ENCODE assay signal across 22 cellular contexts in the genomic region with DNA sequence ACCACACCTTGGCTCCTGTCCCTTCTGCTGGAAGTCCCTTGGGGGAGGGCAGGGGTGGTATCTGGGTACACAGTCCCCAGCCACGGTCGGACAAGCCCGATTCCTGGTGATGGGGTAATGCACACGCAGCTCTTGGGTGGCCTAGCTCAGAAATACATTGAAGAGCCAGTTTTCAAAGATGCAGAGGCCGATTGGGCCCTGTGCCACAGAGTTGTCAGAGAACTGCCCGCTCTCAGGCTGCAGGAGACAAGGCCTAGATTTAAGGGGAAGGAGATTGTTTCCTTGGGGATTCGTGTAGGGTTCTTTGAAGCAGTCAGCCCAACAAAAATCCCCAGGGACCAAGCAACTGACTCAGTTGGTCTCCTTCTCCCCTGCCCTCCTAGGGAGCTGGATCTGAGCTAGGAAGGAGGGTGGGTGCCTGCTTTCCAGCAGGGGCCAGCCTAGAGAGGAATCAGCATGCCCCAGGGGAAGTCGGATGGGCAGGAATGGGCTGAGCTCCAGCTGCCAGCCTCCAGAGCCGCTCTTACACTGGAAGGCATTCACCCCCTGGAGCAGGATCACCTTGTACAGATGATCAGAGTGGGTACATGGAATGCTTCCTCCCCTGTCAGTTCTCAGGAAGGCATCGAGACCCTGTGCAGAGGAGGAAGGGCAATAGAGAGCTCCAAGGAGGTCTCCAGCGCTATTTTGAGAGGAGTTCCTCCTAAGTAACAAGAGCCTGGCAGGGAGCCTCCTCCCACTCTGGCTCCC. TPM values are rescaled to one million over a fixed set of nuclear protein-coding genes. Genes with fewer than 3 reads are reported as not detected.
DNase-seq lines count a peak whose midpoint lies in the region; ATAC-seq and TF ChIP-seq lines count a peak whose summit lies in the region.
"Had no signal": no experiment of that assay in that cellular context is flagged by ENCODE, and none has a peak within 500 bp of the region (broad histone marks: within the 10 kb centered on the region; RNA-seq: fewer than 3 reads in every experiment).

No MANE protein-coding gene starts in this region.

- POLR2A ChIA-PET in activated CD4-positive, alpha-beta T cell treated with anti-CD3 and anti-CD28 coated beads for 36 hours (lab: Charles Lee): interaction anchor here (0.6 kb wide), 1 partner anchor 242 kb away, joined by 4 read pairs; no protein-coding TSS in a partner anchor

- peaks cover 23% of the 10 kb centered on the region for H3K4me1 Mint-ChIP-seq in endodermal cell
- H3K4me1 Mint-ChIP-seq in activated CD4-positive, alpha-beta T cell treated with anti-CD3 and anti-CD28 coated beads for 36 hours: peaks cover 6% of the 10 kb centered on the region

- no peaks in the 10 kb centered on the region for H4K20me1 ChIP-seq in osteoblast (ENCODE audit: insufficient read depth, low read length)

- ATAC-seq in Right ventricle myocardium inferior: peak; percentile 9
- no peak for ATAC-seq in heart right ventricle
- no peak for ATAC-seq in activated CD4-positive, alpha-beta T cell treated with anti-CD3 and anti-CD28 coated beads for 36 hours
- no peak for ATAC-seq in GM19455 (IDR thresholded peaks at IDR 0.05; ENCODE audit: unreplicated experiment)

- H3K79me2 ChIP-seq in osteoblast (ENCODE audit: insufficient read depth, low read length): no peaks in the 10 kb centered on the region

- no peak for TF ChIP-seq CTCF in heart right ventricle (IDR thresholded peaks at IDR 0.05)
- TF ChIP-seq CTCF in endodermal cell (conservative IDR thresholded peaks at IDR 0.05): no peak
- TF ChIP-seq CTCF in osteoblast (IDR thresholded peaks at IDR 0.05; ENCODE audit: extremely low read depth, low read depth, low read length): no peak

- DNase-seq in Right ventricle myocardium inferior (ENCODE audit: missing footprints): peak; percentile 11
- DNase-seq in heart right ventricle: no peak
- DNase-seq in endodermal cell: no peak
- peak; percentile 83 for DNase-seq in osteoblast (ENCODE audit: insufficient read length, low spot score, missing footprints)
- no peak for DNase-seq in NCI-H2227 (lab: John Stamatoyannopoulos, UW; ENCODE audit: unreplicated experiment)
- DNase-seq in activated CD4-positive, alpha-beta T cell treated with anti-CD3 and anti-CD28 coated beads for 36 hours: no peak
- DNase-seq: anterior cingulate cortex, left cardiac atrium, NCI-H1048, NCI-H187, NCI-H2227 treated with DMSO at 0.1 percent for 48 hours, NCI-H774, T-helper 9 cell had no signal

- no peaks in the 10 kb centered on the region for H3K36me3 ChIP-seq in heart right ventricle
- no peaks in the 10 kb centered on the region for H3K36me3 ChIP-seq in HUES64 (ENCODE audit: insufficient read depth, low read length)
- no peaks in the 10 kb centered on the region for H3K36me3 ChIP-seq in endodermal cell (ENCODE audit: control insufficient read depth, insufficient read depth, low read length)
- no peaks in the 10 kb centered on the region for H3K36me3 ChIP-seq in osteoblast (ENCODE audit: insufficient read depth, low read length)
- H3K36me3 ChIP-seq: BLaER1 treated with 17β-estradiol and CSF1 and Interleukin-3, amounts not matched to agents 10 nM and 100 nM; suprapubic skin had no signal

- H2AFZ ChIP-seq in osteoblast (ENCODE audit: low read length): no peak overlapping the region

- no peak overlapping the region for H3K4me2 ChIP-seq in osteoblast (ENCODE audit: insufficient read depth, low read length)
- H3K4me2 ChIP-seq: BLaER1 treated with 17β-estradiol and CSF1 and Interleukin-3, amounts not matched to agents 10 nM and 100 nM; smooth muscle cell had no signal

- peaks cover 97% of the 10 kb centered on the region for H3K27me3 Mint-ChIP-seq in endodermal cell (ENCODE audit: insufficient read depth)
- peaks cover 63% of the 10 kb centered on the region for H3K27me3 Mint-ChIP-seq in activated CD4-positive, alpha-beta T cell treated with anti-CD3 and anti-CD28 coated beads for 36 hours

- peak overlapping the region; percentile 29 for H3K4me3 Mint-ChIP-seq in endodermal cell
- no peak overlapping the region for H3K4me3 Mint-ChIP-seq in activated CD4-positive, alpha-beta T cell treated with anti-CD3 and anti-CD28 coated beads for 36 hours
- H3K4me3 Mint-ChIP-seq: activated T-helper 1 cell treated with anti-CD3 and anti-CD28 coated beads, Interleukin-12 subunit alpha, Interleukin-12 subunit beta, Interleukin-2, Interleukin-4 antibody, amounts not matched to agents 30 ng/mL and 10 ng/mL and 1 ng/mL, durations not matched to agents 14 hours and 24 hours and 36 hours; memory B cell had no signal

- no peak overlapping the region for H3K4me3 ChIP-seq in heart right ventricle
- H3K4me3 ChIP-seq in HUES64 (ENCODE audit: low read length): peak overlapping the region; percentile 44
- H3K4me3 ChIP-seq in endodermal cell (ENCODE audit: low read length): peak overlapping the region; percentile 39
- H3K4me3 ChIP-seq in osteoblast (ENCODE audit: insufficient read depth, low read length): no peak overlapping the region
- H3K4me3 ChIP-seq: BLaER1 treated with 17β-estradiol and CSF1 and Interleukin-3, amounts not matched to agents 10 nM and 100 nM; smooth muscle cell; suprapubic skin had no signal

- H3K9me3 ChIP-seq in heart right ventricle: no peaks in the 10 kb centered on the region
- no peaks in the 10 kb centered on the region for H3K9me3 ChIP-seq in HUES64 (ENCODE audit: insufficient read depth, low read depth, low read length)
- no peaks in the 10 kb centered on the region for H3K9me3 ChIP-seq in endodermal cell (ENCODE audit: control insufficient read depth, low read length)
- no peaks in the 10 kb centered on the region for H3K9me3 ChIP-seq in osteoblast (ENCODE audit: low read depth, low read length)
- H3K9me3 ChIP-seq: BLaER1 treated with 17β-estradiol and CSF1 and Interleukin-3, amounts not matched to agents 10 nM and 100 nM; suprapubic skin had no signal

- H3K9ac ChIP-seq in HUES64 (ENCODE audit: low read depth, low read length) (no peak overlapping the region), endodermal cell (ENCODE audit: extremely low read depth, low read length, poor library complexity, severe bottlenecking) (no peak overlapping the region)
- H3K9ac ChIP-seq: BLaER1 treated with 17β-estradiol and CSF1 and Interleukin-3, amounts not matched to agents 10 nM and 100 nM had no signal

- H3K27me3 ChIP-seq in heart right ventricle (peaks cover 0 to 69% (median 38%) of the 10 kb centered on the region in 7 donors), HUES64 (ENCODE audit: insufficient read depth, low read length) (peaks cover 95% of the 10 kb centered on the region), endodermal cell (ENCODE audit: control insufficient read depth, insufficient read depth, low read length, poor library complexity, severe bottlenecking) (peaks cover 100% of the 10 kb centered on the region), osteoblast (ENCODE audit: insufficient read depth, low read length) (peaks cover 80% of the 10 kb centered on the region)

- no peaks in the 10 kb centered on the region for H3K36me3 Mint-ChIP-seq in endodermal cell (ENCODE audit: low read depth)
- H3K36me3 Mint-ChIP-seq in activated CD4-positive, alpha-beta T cell treated with anti-CD3 and anti-CD28 coated beads for 36 hours (ENCODE audit: low read depth): no peaks in the 10 kb centered on the region
- H3K36me3 Mint-ChIP-seq: activated naive CD4-positive, alpha-beta T cell treated with anti-CD3 and anti-CD28 coated beads, Interleukin-2, amount 50 U/mL, for 72 hours; memory B cell had no signal

- CTCF ChIA-PET in activated CD4-positive, alpha-beta T cell treated with anti-CD3 and anti-CD28 coated beads for 36 hours (lab: Charles Lee): interaction anchor here (0.7 to 3.8 kb wide), 8 partner anchors 9 to 363 kb away, joined by 3 to 26 read pairs (median 4); no protein-coding TSS in a partner anchor

- H3K27ac ChIP-seq in heart right ventricle: no peak overlapping the region
- H3K27ac ChIP-seq in HUES64 (ENCODE audit: low read depth, low read length): no peak overlapping the region
- H3K27ac ChIP-seq in endodermal cell (ENCODE audit: low read depth, low read length): no peak overlapping the region
- H3K27ac ChIP-seq in osteoblast (ENCODE audit: low read depth, low read length): no peak overlapping the region
- H3K27ac ChIP-seq: BLaER1 treated with 17β-estradiol and CSF1 and Interleukin-3, amounts not matched to agents 10 nM and 100 nM; suprapubic skin had no signal

- H3K9me3 Mint-ChIP-seq in endodermal cell: no peaks in the 10 kb centered on the region
- no peaks in the 10 kb centered on the region for H3K9me3 Mint-ChIP-seq in activated CD4-positive, alpha-beta T cell treated with anti-CD3 and anti-CD28 coated beads for 36 hours (ENCODE audit: low read depth)
- H3K9me3 Mint-ChIP-seq: activated naive CD4-positive, alpha-beta T cell treated with anti-CD3 and anti-CD28 coated beads, Interleukin-2, amount 50 U/mL, for 72 hours; activated T-helper 1 cell treated with anti-CD3 and anti-CD28 coated beads, Interleukin-12 subunit alpha, Interleukin-12 subunit beta, Interleukin-2, Interleukin-4 antibody, amounts not matched to agents 30 ng/mL and 10 ng/mL and 1 ng/mL, durations not matched to agents 14 hours and 24 hours and 36 hours; memory B cell had no signal

- H3K27ac Mint-ChIP-seq in endodermal cell: no peak overlapping the region
- no peak overlapping the region for H3K27ac Mint-ChIP-seq in activated CD4-positive, alpha-beta T cell treated with anti-CD3 and anti-CD28 coated beads for 36 hours
- H3K27ac Mint-ChIP-seq: activated naive CD4-positive, alpha-beta T cell treated with anti-CD3 and anti-CD28 coated beads, Interleukin-2, amount 50 U/mL, for 72 hours; activated T-helper 1 cell treated with anti-CD3 and anti-CD28 coated beads, Interleukin-12 subunit alpha, Interleukin-12 subunit beta, Interleukin-2, Interleukin-4 antibody, amounts not matched to agents 30 ng/mL and 10 ng/mL and 1 ng/mL, durations not matched to agents 14 hours and 24 hours and 36 hours; memory B cell had no signal

- intact Hi-C loops in Right ventricle myocardium inferior (cut with DNase I): no loop called here
- intact Hi-C loops in heart right ventricle (cut with DNase I): no loop called here
- intact Hi-C loops in activated CD4-positive, alpha-beta T cell treated with anti-CD3 and anti-CD28 coated beads for 36 hours (cut with DNase I, micrococcal nuclease): no loop called here

- WGBS in heart right ventricle, 2 donors: 43 to 59% methylated on average over 10 to 11 of the region's 11 CpGs
- 26% methylated on average over 11 of the region's 11 CpGs for WGBS in HUES64
- 45 to 58% methylated on average over 6 to 11 of the region's 11 CpGs for WGBS in endodermal cell (ENCODE audit: insufficient coverage in 1 of 2, insufficient read length in 1 of 2), 2 experiments

- H3K4me1 ChIP-seq in heart right ventricle (peaks cover 0 to 33% (median 17%) of the 10 kb centered on the region in 9 donors), HUES64 (ENCODE audit: insufficient read depth, low read length) (peaks cover 37% of the 10 kb centered on the region), endodermal cell (ENCODE audit: control insufficient read depth, insufficient read depth, low read length) (peaks cover 3% of the 10 kb centered on the region), osteoblast (ENCODE audit: insufficient read depth, low read length) (no peaks in the 10 kb centered on the region)

RNA-seq across cellular contexts. Expression of gene SCN4B, which starts 3.3 kb away (rescaled TPM):
- total RNA-seq in Right ventricle myocardium inferior: 12.6 TPM
- 10 to 100 TPM in 5 of 10 donors, 1 to 10 TPM in 5; 5.7 to 17.5 (median 10.3) TPM for total RNA-seq in heart right ventricle
- polyA plus RNA-seq in heart right ventricle: 1 to 10 TPM; 5.4 to 8.8 TPM
- polyA plus RNA-seq in HUES64 (2013, experiment 1 of 2): 1.8 TPM
- 2.0 TPM for polyA plus RNA-seq in HUES64 (2013, experiment 2 of 2)
- under 1 TPM; 0.15 to 0.20 TPM for total RNA-seq in endodermal cell
- polyA plus RNA-seq in endodermal cell (2013, experiment 1 of 2): 2.2 TPM
- polyA plus RNA-seq in endodermal cell (2013, experiment 2 of 2): 1.9 TPM
- under 0.01 and 0.36 TPM in 2 replicates for total RNA-seq in osteoblast
- total RNA-seq in activated CD4-positive, alpha-beta T cell treated with anti-CD3 and anti-CD28 coated beads for 36 hours: under 1 TPM; 0.26 to 0.27 TPM
- total RNA-seq: smooth muscle cell had no signal
- polyA plus RNA-seq: smooth muscle cell had no signal

RNA-seq across cellular contexts. Expression of gene SCN2B, which starts 20.5 kb away (rescaled TPM):
- total RNA-seq in Right ventricle myocardium inferior (18.3 TPM), heart right ventricle (10 to 100 TPM in 8 of 10 donors, 1 to 10 TPM in 2; 5.3 to 26.7 (median 20.9) TPM), endodermal cell (under 1 TPM; 0.11 to 0.20 TPM), osteoblast (not detected in 2 replicates)
- polyA plus RNA-seq in heart right ventricle: 1 to 10 TPM; 2.9 to 6.6 TPM
- 0.15 TPM for polyA plus RNA-seq in HUES64 (2013, experiment 1 of 2)
- 0.13 TPM for polyA plus RNA-seq in HUES64 (2013, experiment 2 of 2)
- polyA plus RNA-seq in endodermal cell (2013, experiment 1 of 2): 0.32 TPM
- polyA plus RNA-seq in endodermal cell (2013, experiment 2 of 2): 0.17 TPM
- total RNA-seq in activated CD4-positive, alpha-beta T cell treated with anti-CD3 and anti-CD28 coated beads for 36 hours: not detected
- total RNA-seq: activated T-helper 1 cell treated with anti-CD3 and anti-CD28 coated beads, Interleukin-12 subunit alpha, Interleukin-12 subunit beta, Interleukin-2, Interleukin-4 antibody, amounts not matched to agents 30 ng/mL and 10 ng/mL and 1 ng/mL, durations not matched to agents 14 hours and 24 hours and 36 hours; dermis microvascular lymphatic vessel endothelial cell had no signal

Comparison
In these comparisons a context has a peak if more than half of its experiments do, and no peak if none do; other contexts are left out.
1. DNase-seq: peak in Right ventricle myocardium inferior (single experiment) and osteoblast (single experiment); none in heart right ventricle (0 of 2), endodermal cell (single experiment), NCI-H2227 (single experiment) and activated CD4-positive, alpha-beta T cell treated with anti-CD3 and anti-CD28 coated beads for 36 hours (single experiment).
2. H3K4me3 ChIP-seq: peak in HUES64 (single experiment) and endodermal cell (single experiment); none in heart right ventricle (0 of 10) and osteoblast (single experiment).